In genomic region chr17:80455784-80456183, GRCh38 we compare ENCODE assay signal across 7 cellular contexts. TPM values are rescaled to one million over a fixed set of nuclear protein-coding genes. Genes with fewer than 3 reads are reported as not detected.
DNase-seq lines count a peak whose midpoint lies in the region; ATAC-seq, FAIRE-seq and TF ChIP-seq lines count a peak whose summit lies in the region.

No MANE protein-coding gene starts in this region.

- no peaks in the 10 kb centered on the region for H3K9me1 ChIP-seq in endothelial cell of umbilical vein (replicated peaks; ENCODE audit: control insufficient read depth, extremely low read depth, insufficient read depth, low read length)

- intact Hi-C loops in endothelial cell of umbilical vein (cut with micrococcal nuclease) = loop anchor here (2.0 kb wide), 1 partner anchor 23 kb away; no protein-coding TSS in a partner anchor

- no peak overlapping the region for H3K4me3 ChIP-seq in H7 (ENCODE audit: insufficient read depth, low read depth, low read length)
- peak overlapping the region in 1 of 3 experiments; percentile 56 for H3K4me3 ChIP-seq in endothelial cell of umbilical vein (replicated peaks in 1 of 3; ENCODE audit: insufficient read depth in 1 of 3, low read depth in 1 of 3, low read length in 3 of 3)
- peak overlapping the region; percentile 91 for H3K4me3 ChIP-seq in skeletal muscle satellite cell (ENCODE audit: low read length)

- H3K36me3 ChIP-seq in H7 (replicated peaks; ENCODE audit: control insufficient read depth, insufficient read depth, low read length) (no peaks in the 10 kb centered on the region), endothelial cell of umbilical vein (ENCODE audit: control insufficient read depth in 2 of 2, extremely low read depth in 1 of 2, insufficient read depth in 2 of 2, low read length in 2 of 2) (no peaks in the 10 kb centered on the region), skeletal muscle satellite cell (ENCODE audit: insufficient read depth, low read length) (no peaks in the 10 kb centered on the region)

- H3K79me2 ChIP-seq in endothelial cell of umbilical vein (ENCODE audit: control insufficient read depth, insufficient read depth, low read length) = no peaks in the 10 kb centered on the region

- H3K9ac ChIP-seq in endothelial cell of umbilical vein (replicated peaks; ENCODE audit: extremely low read depth, insufficient read depth, low read length) (peak overlapping the region; percentile 89), skeletal muscle satellite cell (ENCODE audit: low read depth, low read length) (peak overlapping the region; percentile 96)

- H3K4me1 ChIP-seq in endothelial cell of umbilical vein (ENCODE audit: control insufficient read depth, extremely low read depth, insufficient read depth, low read length) (peaks cover 9% of the 10 kb centered on the region), skeletal muscle satellite cell (ENCODE audit: control insufficient read depth, insufficient read depth, low read length) (peaks cover 41% of the 10 kb centered on the region)

- DNase-seq in H7 (peak; percentile 73), endothelial cell of umbilical vein (ENCODE audit: low read depth, low spot score) (no peak)

- ATAC-seq in GM18520 (IDR thresholded peaks at IDR 0.05; ENCODE audit: unreplicated experiment) (no peak), GM21529 (IDR thresholded peaks at IDR 0.05; ENCODE audit: unreplicated experiment) (no peak), HG03097 (IDR thresholded peaks at IDR 0.05; ENCODE audit: low FRiP score, unreplicated experiment) (no peak)

- H3K27me3 ChIP-seq in H7 (ENCODE audit: control insufficient read depth, insufficient read depth, low read length) (no peaks in the 10 kb centered on the region; the same call in 1 of the 2 replicates), endothelial cell of umbilical vein (ENCODE audit: control insufficient read depth in 2 of 2, insufficient read depth in 2 of 2, low read length in 2 of 2) (peaks cover 2 to 6% of the 10 kb centered on the region in 2 experiments), skeletal muscle satellite cell (ENCODE audit: control insufficient read depth, insufficient read depth, low read length) (peaks cover 10% of the 10 kb centered on the region)

- no peak overlapping the region for H3K27ac ChIP-seq in endothelial cell of umbilical vein (ENCODE audit: insufficient read depth, low read depth, low read length)

- POLR2A ChIA-PET in endothelial cell of umbilical vein (lab: Charles Lee) = no interaction called here

- CTCF ChIA-PET in endothelial cell of umbilical vein (lab: Charles Lee) = interaction anchor here (1.4 to 2.8 kb wide), 3 partner anchors 120 to 567 kb away, joined by 3 to 12 read pairs (median 5); no protein-coding TSS in a partner anchor

- BruUV-seq in endothelial cell of umbilical vein (replicated peaks; lab: Mats Ljungman, UMichigan) = no TSS peak

- FAIRE-seq in endothelial cell of umbilical vein (lab: Jason Lieb, UNC) = no peak

- TF ChIP-seq POLR2A in Raji (IDR thresholded peaks at IDR 0.05; ENCODE audit: insufficient read depth, low read depth, low read length) = 0 out of 2 replicates have a peak, but pooled peaks have one; percentile 16
- no peak for TF ChIP-seq POLR2A in endothelial cell of umbilical vein (IDR thresholded peaks at IDR 0.05; ENCODE audit: low read depth, low read length)

- H4K20me1 ChIP-seq in endothelial cell of umbilical vein (replicated peaks; ENCODE audit: control insufficient read depth, extremely low read depth, insufficient read depth, low read length) = no peaks in the 10 kb centered on the region

- no peak overlapping the region for H2AFZ ChIP-seq in endothelial cell of umbilical vein (ENCODE audit: low read depth, low read length)

- no peaks in the 10 kb centered on the region for H3K9me3 ChIP-seq in endothelial cell of umbilical vein (replicated peaks; ENCODE audit: control insufficient read depth, insufficient read depth, low read length)
- no peaks in the 10 kb centered on the region for H3K9me3 ChIP-seq in skeletal muscle satellite cell (replicated peaks; ENCODE audit: low read length)

- TF ChIP-seq CTCF in endothelial cell of umbilical vein (IDR thresholded peaks at IDR 0.05; ENCODE audit: extremely low read depth in 1 of 2, insufficient read depth in 1 of 2, low read depth in 1 of 2, low read length in 2 of 2) = no peak

- dilution Hi-C loops in endothelial cell of umbilical vein (cut with MboI; ENCODE audit: extremely low pct_ligation_motif_present, low sequenced_read_pairs) = no loop called here

- H3K4me2 ChIP-seq in endothelial cell of umbilical vein (ENCODE audit: insufficient read depth, low read length) (peak overlapping the region; percentile 89), skeletal muscle satellite cell (ENCODE audit: low read length) (peak overlapping the region; percentile 99)

TF ChIP-seq in endothelial cell of umbilical vein, 7 proteins besides CTCF, POLR2A, EP300 and RAD21:
- TF ChIP-seq GATA2 (IDR thresholded peaks at IDR 0.05; ENCODE audit: insufficient read depth, insufficient read length, low read depth, low read length) (no peak), FOS (IDR thresholded peaks at IDR 0.05; ENCODE audit: borderline replicate concordance, insufficient read depth, low read length) (no peak), MAX (IDR thresholded peaks at IDR 0.05; ENCODE audit: insufficient read depth, insufficient read length) (no peak), MYC (IDR thresholded peaks at IDR 0.05; ENCODE audit: low read depth, low read length) (no peak), EZH2 (IDR thresholded peaks at IDR 0.05; ENCODE audit: borderline replicate concordance, low read depth, low read length, severe bottlenecking) (no peak), POLR2AphosphoS5 (IDR thresholded peaks at IDR 0.05; ENCODE audit: insufficient read depth, low read depth, low read length) (no peak), JUN (IDR thresholded peaks at IDR 0.05; ENCODE audit: borderline replicate concordance, insufficient read depth, insufficient read length, low read depth) (no peak)

RNA-seq across cellular contexts. Expression of gene NPTX1, which starts 20.6 kb away (rescaled TPM):
- total RNA-seq in H7 (2014; rRNA removed; shearing (Covaris generic)) = 1.6 and 4.2 TPM in 2 replicates
- total RNA-seq in endothelial cell of umbilical vein = not detected in 2 replicates
- polyA plus RNA-seq in endothelial cell of umbilical vein = 0.03 and 0.08 TPM in 2 replicates
- polyA plus RNA-seq in endothelial cell of umbilical vein (2011; cell fraction: cytosol; rRNA removed) = 0.04 and 0.05 TPM in 2 replicates
- polyA plus RNA-seq in endothelial cell of umbilical vein (2011; cell fraction: nucleus; rRNA removed) = 0.13 and 0.14 TPM in 2 replicates
- polyA plus RNA-seq in endothelial cell of umbilical vein (2012) = 0.07 TPM in 1 of 2 replicates, not detected in the other
- polyA minus RNA-seq in endothelial cell of umbilical vein = not detected in 2 replicates
- polyA minus RNA-seq in endothelial cell of umbilical vein (2011; cell fraction: cytosol; rRNA and poly(A)+ RNA removed) = 12.3 TPM
- 0.29 TPM in 1 of 2 replicates, not detected in the other for polyA minus RNA-seq in endothelial cell of umbilical vein (2011; cell fraction: nucleus; rRNA and poly(A)+ RNA removed)
- total RNA-seq in skeletal muscle satellite cell (2012; rRNA removed) = 0.44 and 0.76 TPM in 2 replicates

RNA-seq across cellular contexts. Expression of gene ENDOV, which starts 40.8 kb away (rescaled TPM):
- total RNA-seq in H7 (2014; rRNA removed; shearing (Covaris generic)) = 17.1 and 26.0 TPM in 2 replicates
- 17.6 and 25.9 TPM in 2 replicates for total RNA-seq in endothelial cell of umbilical vein
- polyA plus RNA-seq in endothelial cell of umbilical vein = 20.4 and 21.1 TPM in 2 replicates
- polyA plus RNA-seq in endothelial cell of umbilical vein (2011; cell fraction: cytosol; rRNA removed) = 10.0 and 15.4 TPM in 2 replicates
- 32.2 and 34.5 TPM in 2 replicates for polyA plus RNA-seq in endothelial cell of umbilical vein (2011; cell fraction: nucleus; rRNA removed)
- polyA plus RNA-seq in endothelial cell of umbilical vein (2012) = 11.6 and 17.0 TPM in 2 replicates
- 17.2 and 23.8 TPM in 2 replicates for polyA minus RNA-seq in endothelial cell of umbilical vein
- 8.7 TPM for polyA minus RNA-seq in endothelial cell of umbilical vein (2011; cell fraction: cytosol; rRNA and poly(A)+ RNA removed)
- 29.0 and 30.3 TPM in 2 replicates for polyA minus RNA-seq in endothelial cell of umbilical vein (2011; cell fraction: nucleus; rRNA and poly(A)+ RNA removed)
- total RNA-seq in skeletal muscle satellite cell (2012; rRNA removed) = 15.2 and 17.0 TPM in 2 replicates
